ENCODE assay signal across 34 cellular contexts in genomic region chr6:164188861-164189260, GRCh38.
DNase-seq lines count a peak whose midpoint lies in the region; ATAC-seq, FAIRE-seq and TF ChIP-seq lines count a peak whose summit lies in the region.
"Had no signal": no experiment of that assay in that cellular context is flagged by ENCODE, and none has a peak within 500 bp of the region (broad histone marks: within the 10 kb centered on the region; RNA-seq: fewer than 3 reads in every experiment).

No MANE protein-coding gene starts in this region.

- H2BK120ac ChIP-seq in IMR-90 (ENCODE audit: low read depth, low read length) = no peak overlapping the region

- no peaks in the 10 kb centered on the region for H3K9me1 ChIP-seq in IMR-90 (ENCODE audit: insufficient read depth, low read length)
- no peaks in the 10 kb centered on the region for H3K9me1 ChIP-seq in K562 (ENCODE audit: control insufficient read depth, insufficient read depth, low read length)

- TF ChIP-seq RAD21 in HepG2 (CRISPR knock-in tag; IDR thresholded peaks at IDR 0.05) (no peak), A549 (conservative IDR thresholded peaks at IDR 0.05 in 1 of 2, IDR thresholded peaks at IDR 0.05 in 1 of 2) (no peak), IMR-90 (IDR thresholded peaks at IDR 0.05; ENCODE audit: low read length) (no peak), K562 (CRISPR knock-in tag; conservative IDR thresholded peaks at IDR 0.05 in 1 of 2, IDR thresholded peaks at IDR 0.05 in 1 of 2) (no peak)

- H3F3A ChIP-seq in smooth muscle cell (ENCODE audit: low read depth) = no peaks in the 10 kb centered on the region

- H2AK9ac ChIP-seq in IMR-90 (replicated peaks; ENCODE audit: low read depth, low read length, poor library complexity) = no peak overlapping the region

- no peak overlapping the region for H4K91ac ChIP-seq in IMR-90 (ENCODE audit: insufficient read depth, low read depth, low read length)

- H2BK5ac ChIP-seq in IMR-90 (ENCODE audit: low read depth, low read length, poor library complexity, severe bottlenecking) = no peak overlapping the region

- H3K4ac ChIP-seq in IMR-90 (ENCODE audit: low read depth, low read length) = no peak overlapping the region

- no peak for ATAC-seq in HepG2
- no peak for ATAC-seq in right lobe of liver
- no peak for ATAC-seq in A549
- ATAC-seq in IMR-90 (ENCODE audit: low read depth) = no peak
- no peak for ATAC-seq in K562
- ATAC-seq in HG03159 (IDR thresholded peaks at IDR 0.05; ENCODE audit: unreplicated experiment) = no peak
- ATAC-seq: CD8-positive, alpha-beta T cell had no signal

- no peak overlapping the region for H4K5ac ChIP-seq in IMR-90 (ENCODE audit: low read depth, low read length)

- H3K27me3 ChIP-seq in HepG2 (ENCODE audit: control insufficient read depth in 1 of 2, insufficient read depth in 2 of 2, low read length in 2 of 2) = no peaks in the 10 kb centered on the region
- no peaks in the 10 kb centered on the region for H3K27me3 ChIP-seq in right lobe of liver
- no peaks in the 10 kb centered on the region for H3K27me3 ChIP-seq in IMR-90 (ENCODE audit: control insufficient read depth, insufficient read depth, low read length)
- no peaks in the 10 kb centered on the region for H3K27me3 ChIP-seq in K562 (ENCODE audit: control insufficient read depth in 2 of 2, insufficient read depth in 2 of 2, low read length in 2 of 2)
- no peaks in the 10 kb centered on the region for H3K27me3 ChIP-seq in smooth muscle cell (ENCODE audit: low read depth)
- H3K27me3 ChIP-seq: BE2C; BLaER1; BLaER1 treated with 17β-estradiol and CSF1 and Interleukin-3, amounts not matched to agents 10 nM and 100 nM had no signal

- no peak for TF ChIP-seq CTCF in HepG2 (CRISPR knock-in tag; IDR thresholded peaks at IDR 0.05)
- TF ChIP-seq CTCF in right lobe of liver (IDR thresholded peaks at IDR 0.05) = no peak
- TF ChIP-seq CTCF in A549 (IDR thresholded peaks at IDR 0.05) = no peak
- TF ChIP-seq CTCF in IMR-90 (conservative IDR thresholded peaks at IDR 0.05; ENCODE audit: low read depth, low read length) = no peak
- no peak for TF ChIP-seq CTCF in K562 (IDR thresholded peaks at IDR 0.05 in 2 of 3, conservative IDR thresholded peaks at IDR 0.05 in 1 of 3; ENCODE audit: insufficient read depth in 2 of 3, low read depth in 1 of 3, low read length in 3 of 3)
- no peak for TF ChIP-seq CTCF in smooth muscle cell (IDR thresholded peaks at IDR 0.05; ENCODE audit: borderline replicate concordance, insufficient read depth, poor library complexity, severe bottlenecking)

- CTCF ChIA-PET in HepG2 (lab: Yijun Ruan, JAX; ENCODE audit: low intra/inter-chr PET ratio, low total read pairs) = no interaction called here
- CTCF ChIA-PET in A549 (lab: Yijun Ruan, JAX) = interaction anchor here (0.6 kb wide), 1 partner anchor 1447 kb away, joined by 4 read pairs; no protein-coding TSS in a partner anchor
- CTCF ChIA-PET in IMR-90 (lab: Yijun Ruan, JAX) = interaction anchor here (0.6 to 0.7 kb wide), 2 partner anchors 10 to 187 kb away, joined by 3 to 4 read pairs; no protein-coding TSS in a partner anchor
- CTCF ChIA-PET in K562 (lab: Yijun Ruan, JAX; ENCODE audit: low intra/inter-chr PET ratio) = no interaction called here

- H3K4me2 ChIP-seq in HepG2 (ENCODE audit: low read depth, low read length) (no peak overlapping the region), A549 (no peak overlapping the region), IMR-90 (ENCODE audit: low read depth, low read length) (no peak overlapping the region), K562 (ENCODE audit: insufficient read depth, low read length) (no peak overlapping the region), smooth muscle cell (no peak overlapping the region)
- H3K4me2 ChIP-seq: BLaER1; BLaER1 treated with 17β-estradiol and CSF1 and Interleukin-3, amounts not matched to agents 10 nM and 100 nM had no signal

- FAIRE-seq in HepG2 (lab: Jason Lieb, UNC) = no peak
- no peak for FAIRE-seq in A549 (lab: Jason Lieb, UNC)
- no peak for FAIRE-seq in K562 (lab: Jason Lieb, UNC)
- FAIRE-seq: A204.1, D721Med had no signal

- dilution Hi-C loops in IMR-90 (cut with HindIII; ENCODE audit: low sequenced_read_pairs, unreplicated experiment) = no loop called here

- no peak overlapping the region for H2BK20ac ChIP-seq in IMR-90 (ENCODE audit: low read depth, low read length)

- no peak for DNase-seq in HepG2 (ENCODE audit: low spot score)
- DNase-seq in right lobe of liver = no peak
- no peak for DNase-seq in A549 (ENCODE audit: low read depth in 1 of 2, low spot score in 1 of 2)
- DNase-seq in IMR-90 = no peak
- no peak for DNase-seq in K562 (ENCODE audit: extremely low read depth in 1 of 4, low spot score in 3 of 4)
- no peak for DNase-seq in smooth muscle cell (lab: John Stamatoyannopoulos, UW; ENCODE audit: unreplicated experiment)
- no peak for DNase-seq in NCI-H146 treated with DMSO at 0.1 percent for 48 hours (lab: John Stamatoyannopoulos, UW; ENCODE audit: unreplicated experiment)
- DNase-seq: 8988T; ACHN; AML-193; BE2C; C1 segment of cervical spinal cord; Caco-2; Calu3; CD4-positive, alpha-beta memory T cell; CD4-positive, alpha-beta T cell; CD4-positive, CD25-positive, alpha-beta regulatory T cell; CD8-positive, alpha-beta memory T cell; CD8-positive, alpha-beta T cell; COR-L47; DMS 273 treated with DMSO at 0.1 percent for 48 hours; DMS153; DMS53; DMS79; DMS79 treated with DMSO at 0.1 percent for 48 hours; DND-41; EL had no signal

- no peaks in the 10 kb centered on the region for H3K79me1 ChIP-seq in IMR-90 (ENCODE audit: low read depth in 1 of 2, low read length in 2 of 2)

- H3K4me3 ChIP-seq in HepG2 (replicated peaks in 1 of 3; ENCODE audit: insufficient read depth in 1 of 3, low read depth in 2 of 3, low read length in 3 of 3) (no peak overlapping the region), right lobe of liver (no peak overlapping the region), A549 (no peak overlapping the region), IMR-90 (ENCODE audit: insufficient read depth, low read depth, low read length) (no peak overlapping the region), K562 (no peak overlapping the region), smooth muscle cell (no peak overlapping the region)
- H3K4me3 ChIP-seq: BLaER1; BLaER1 treated with 17β-estradiol and CSF1 and Interleukin-3, amounts not matched to agents 10 nM and 100 nM had no signal

- no peak overlapping the region for H2BK15ac ChIP-seq in IMR-90 (ENCODE audit: low read depth, low read length)

- H3K27ac ChIP-seq in HepG2 (ENCODE audit: extremely low read length, insufficient read depth, low read length) (no peak overlapping the region), right lobe of liver (no peak overlapping the region), A549 (no peak overlapping the region), IMR-90 (ENCODE audit: insufficient read depth, low read length) (no peak overlapping the region), K562 (ENCODE audit: extremely low read depth, low read depth, low read length) (no peak overlapping the region), smooth muscle cell (ENCODE audit: low read depth) (no peak overlapping the region)
- H3K27ac ChIP-seq: 22Rv1; BLaER1; BLaER1 treated with 17β-estradiol and CSF1 and Interleukin-3, amounts not matched to agents 10 nM and 100 nM; C4-2B had no signal

- H4K20me1 ChIP-seq in HepG2 (ENCODE audit: insufficient read depth, low read length) (no peaks in the 10 kb centered on the region), IMR-90 (ENCODE audit: insufficient read depth, low read length) (no peaks in the 10 kb centered on the region), K562 (replicated peaks; ENCODE audit: control insufficient read depth, insufficient read depth, low read length) (no peaks in the 10 kb centered on the region), smooth muscle cell (ENCODE audit: low read depth) (no peaks in the 10 kb centered on the region)
- H4K20me1 ChIP-seq: BLaER1; BLaER1 treated with 17β-estradiol and CSF1 and Interleukin-3, amounts not matched to agents 10 nM and 100 nM had no signal

- no TSS peak for BruUV-seq in HepG2 (replicated peaks; lab: Mats Ljungman, UMichigan)
- no TSS peak for BruUV-seq in IMR-90 (replicated peaks; lab: Mats Ljungman, UMichigan)
- no TSS peak for BruUV-seq in K562 (replicated peaks; lab: Mats Ljungman, UMichigan)

- TF ChIP-seq EP300 in HepG2 (IDR thresholded peaks at IDR 0.05; ENCODE audit: low read depth in 2 of 2, low read length in 2 of 2) (no peak), HepG2 (CRISPR knock-in tag; IDR thresholded peaks at IDR 0.05; ENCODE audit: borderline replicate concordance) (no peak), A549 (IDR thresholded peaks at IDR 0.05) (no peak), K562 (IDR thresholded peaks at IDR 0.05; ENCODE audit: low read length) (no peak)

- no peak overlapping the region for H3K14ac ChIP-seq in IMR-90 (replicated peaks; ENCODE audit: low read depth, low read length)

- POLR2A ChIA-PET in HepG2 (lab: Yijun Ruan, JAX) = no interaction called here
- POLR2A ChIA-PET in A549 (lab: Yijun Ruan, JAX) = no interaction called here
- POLR2A ChIA-PET in IMR-90 (lab: Charles Lee; ENCODE audit: unreplicated experiment) = no interaction called here
- POLR2A ChIA-PET in K562 (lab: Yijun Ruan, JAX) = no interaction called here

- H3K23ac ChIP-seq in IMR-90 (ENCODE audit: low read depth, low read length) = no peak overlapping the region

- no peaks in the 10 kb centered on the region for H3K9me3 ChIP-seq in HepG2 (ENCODE audit: low read length)
- no peaks in the 10 kb centered on the region for H3K9me3 ChIP-seq in right lobe of liver
- no peaks in the 10 kb centered on the region for H3K9me3 ChIP-seq in A549
- H3K9me3 ChIP-seq in IMR-90 (ENCODE audit: control insufficient read depth, insufficient read depth, low read length) = peaks cover 20% of the 10 kb centered on the region
- H3K9me3 ChIP-seq in K562 (replicated peaks; ENCODE audit: control insufficient read depth, insufficient read depth, low read depth, low read length) = no peaks in the 10 kb centered on the region
- no peaks in the 10 kb centered on the region for H3K9me3 ChIP-seq in smooth muscle cell (replicated peaks; ENCODE audit: low read depth)
- H3K9me3 ChIP-seq: BE2C; BLaER1; BLaER1 treated with 17β-estradiol and CSF1 and Interleukin-3, amounts not matched to agents 10 nM and 100 nM; Caco-2 had no signal

- no peak overlapping the region for H2AFZ ChIP-seq in HepG2 (ENCODE audit: low read length)
- no peak overlapping the region for H2AFZ ChIP-seq in IMR-90 (replicated peaks; ENCODE audit: low read length, poor library complexity)
- H2AFZ ChIP-seq in K562 (ENCODE audit: low read depth, low read length) = no peak overlapping the region
- no peak overlapping the region for H2AFZ ChIP-seq in smooth muscle cell (ENCODE audit: low read depth)

- no peaks in the 10 kb centered on the region for H3K4me1 ChIP-seq in HepG2 (ENCODE audit: insufficient read depth, low read length)
- peaks cover 0 to 2% (median 0%) of the 10 kb centered on the region in 4 donors for H3K4me1 ChIP-seq in right lobe of liver
- H3K4me1 ChIP-seq in A549 = no peaks in the 10 kb centered on the region
- H3K4me1 ChIP-seq in IMR-90 (ENCODE audit: control insufficient read depth, insufficient read depth, low read length) = no peaks in the 10 kb centered on the region
- no peaks in the 10 kb centered on the region for H3K4me1 ChIP-seq in K562 (replicated peaks in 1 of 2; ENCODE audit: control insufficient read depth in 2 of 2, insufficient read depth in 2 of 2, low read length in 2 of 2)
- no peaks in the 10 kb centered on the region for H3K4me1 ChIP-seq in smooth muscle cell (ENCODE audit: low read depth)
- H3K4me1 ChIP-seq: BE2C, Caco-2 had no signal

- H3K9ac ChIP-seq in HepG2 (ENCODE audit: insufficient read depth, low read depth, low read length) (no peak overlapping the region), IMR-90 (ENCODE audit: low read depth, low read length) (no peak overlapping the region), K562 (ENCODE audit: insufficient read depth in 1 of 2, low read depth in 2 of 2, low read length in 2 of 2) (no peak overlapping the region), smooth muscle cell (ENCODE audit: low read depth) (no peak overlapping the region)
- H3K9ac ChIP-seq: BLaER1; BLaER1 treated with 17β-estradiol and CSF1 and Interleukin-3, amounts not matched to agents 10 nM and 100 nM had no signal

- in situ Hi-C loops in HepG2 (cut with HindIII; ENCODE audit: extremely low pct_ligation_motif_present, low pct_unique_long_range_greater_than_20kb) (no loop called here), IMR-90 (cut with MboI; ENCODE audit: low sequenced_read_pairs) (no loop called here), K562 (cut with MboI) (no loop called here)

- H2AK5ac ChIP-seq in IMR-90 (ENCODE audit: low read depth, low read length) = no peak overlapping the region

- H3K18ac ChIP-seq in IMR-90 (ENCODE audit: low read depth, low read length) = no peak overlapping the region

- TF ChIP-seq POLR2A in HepG2 (IDR thresholded peaks at IDR 0.05; ENCODE audit: insufficient read depth in 1 of 2, low read depth in 2 of 2, low read length in 2 of 2) (no peak), right lobe of liver (IDR thresholded peaks at IDR 0.05) (no peak), A549 (IDR thresholded peaks at IDR 0.05; ENCODE audit: low read length) (no peak), IMR-90 (IDR thresholded peaks at IDR 0.05; ENCODE audit: low read depth, low read length) (no peak), K562 (conservative IDR thresholded peaks at IDR 0.05) (no peak)

- H3K79me2 ChIP-seq in HepG2 (ENCODE audit: insufficient read depth, low read length) = no peaks in the 10 kb centered on the region
- H3K79me2 ChIP-seq in K562 (ENCODE audit: control insufficient read depth, insufficient read depth, low read length) = no peaks in the 10 kb centered on the region
- H3K79me2 ChIP-seq in smooth muscle cell (ENCODE audit: low read depth) = no peaks in the 10 kb centered on the region

- H3K36me3 ChIP-seq in HepG2 (replicated peaks in 1 of 2; ENCODE audit: control insufficient read depth in 1 of 2, insufficient read depth in 2 of 2, low read length in 2 of 2) (no peaks in the 10 kb centered on the region), right lobe of liver (no peaks in the 10 kb centered on the region), IMR-90 (ENCODE audit: control insufficient read depth, insufficient read depth, low read length) (no peaks in the 10 kb centered on the region), K562 (ENCODE audit: control insufficient read depth, insufficient read depth, low read length) (no peaks in the 10 kb centered on the region), smooth muscle cell (ENCODE audit: low read depth) (no peaks in the 10 kb centered on the region)
- H3K36me3 ChIP-seq: BE2C; BLaER1; BLaER1 treated with 17β-estradiol and CSF1 and Interleukin-3, amounts not matched to agents 10 nM and 100 nM had no signal

- H4K8ac ChIP-seq in IMR-90 (ENCODE audit: low read depth in 2 of 2, low read length in 2 of 2) = no peak overlapping the region

- no peak overlapping the region for H3K56ac ChIP-seq in IMR-90 (ENCODE audit: extremely low read depth, insufficient read depth, low read length)

- intact Hi-C loops in HepG2 (cut with micrococcal nuclease; ENCODE audit: unreplicated experiment) (no loop called here), right lobe of liver (cut with DNase I) (no loop called here), IMR-90 (cut with micrococcal nuclease) (no loop called here), K562 (cut with micrococcal nuclease) (no loop called here)

- 2% methylated on average over 4 of the region's 4 CpGs for WGBS in HepG2 (ENCODE audit: low lambda C conversion rate)
- WGBS in right lobe of liver (ENCODE audit: insufficient coverage, low coverage, low lambda C conversion rate, missing lambda C conversion rate) = 54% methylated on average over 4 of the region's 4 CpGs
- WGBS in A549 (ENCODE audit: missing lambda C conversion rate) = 9% methylated on average over 4 of the region's 4 CpGs
- 80% methylated on average over 1 of the region's 4 CpGs; no CpG with 5 or more reads in 1 of the 2 experiments for WGBS in IMR-90 (ENCODE audit: extremely low coverage in 2 of 2, insufficient read length in 1 of 2), 2 experiments
- WGBS in K562 (ENCODE audit: insufficient coverage, low coverage, missing lambda C conversion rate) = 3% methylated on average over 4 of the region's 4 CpGs
- 94% methylated on average over 4 of the region's 4 CpGs for WGBS in smooth muscle cell (ENCODE audit: low lambda C conversion rate)

Comparison
In these comparisons a context has a peak if more than half of its experiments do, and no peak if none do; other contexts are left out.
1. CTCF ChIA-PET loops: an anchor here in A549 (0.6 kb wide) and IMR-90 (0.6 to 0.7 kb wide); none called in HepG2 and K562.
2. Of the 241 proteins assayed by ChIP-seq in both HepG2 and K562: peak only in HepG2: MAFK; only in K562: MAFG; in both: MAFF; in neither: 238.